In the genomic region with DNA sequence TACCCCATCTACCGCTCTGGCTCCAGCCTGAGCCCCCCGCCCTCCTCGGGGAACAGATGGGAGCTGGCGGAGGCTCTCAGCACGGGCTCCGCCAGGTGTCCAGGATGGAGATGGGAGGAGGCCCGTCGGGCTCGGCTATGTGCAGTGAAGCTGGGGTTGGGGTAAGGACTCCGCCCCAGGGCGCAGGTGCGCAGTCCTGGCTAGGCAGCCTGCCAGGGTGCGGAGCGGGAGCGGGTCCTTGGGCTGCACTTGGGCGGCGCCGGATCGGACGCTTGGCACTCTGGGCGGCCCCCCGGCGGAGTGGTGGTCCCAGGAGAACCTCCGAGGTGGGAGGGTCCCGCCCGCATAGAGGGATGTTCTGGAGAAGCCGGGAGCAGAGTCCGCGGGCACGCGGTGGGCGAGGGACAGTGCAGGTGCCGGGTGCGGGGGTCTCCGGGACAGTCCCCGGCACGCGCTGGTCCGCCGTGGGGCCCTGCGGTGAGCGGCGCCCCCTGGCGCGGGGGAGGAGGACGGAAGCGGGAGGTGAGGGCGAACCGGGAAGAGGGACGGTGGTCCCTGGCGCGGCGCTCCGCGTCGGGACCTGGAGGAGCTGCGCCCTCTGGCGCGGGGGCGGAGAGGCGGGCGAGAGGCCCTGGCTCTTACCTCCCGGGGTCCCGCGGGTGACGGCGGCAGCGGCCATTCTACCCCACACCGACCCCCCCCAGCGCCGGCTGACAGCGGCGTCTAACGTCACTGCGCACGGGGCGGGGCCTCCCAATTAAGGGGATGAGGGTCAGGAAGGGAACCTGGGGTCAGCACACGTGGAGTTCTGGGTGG, we compare ENCODE assay signal across 1 cellular context.
TF ChIP-seq lines count a peak whose summit lies in the region.

A gene with protein sequence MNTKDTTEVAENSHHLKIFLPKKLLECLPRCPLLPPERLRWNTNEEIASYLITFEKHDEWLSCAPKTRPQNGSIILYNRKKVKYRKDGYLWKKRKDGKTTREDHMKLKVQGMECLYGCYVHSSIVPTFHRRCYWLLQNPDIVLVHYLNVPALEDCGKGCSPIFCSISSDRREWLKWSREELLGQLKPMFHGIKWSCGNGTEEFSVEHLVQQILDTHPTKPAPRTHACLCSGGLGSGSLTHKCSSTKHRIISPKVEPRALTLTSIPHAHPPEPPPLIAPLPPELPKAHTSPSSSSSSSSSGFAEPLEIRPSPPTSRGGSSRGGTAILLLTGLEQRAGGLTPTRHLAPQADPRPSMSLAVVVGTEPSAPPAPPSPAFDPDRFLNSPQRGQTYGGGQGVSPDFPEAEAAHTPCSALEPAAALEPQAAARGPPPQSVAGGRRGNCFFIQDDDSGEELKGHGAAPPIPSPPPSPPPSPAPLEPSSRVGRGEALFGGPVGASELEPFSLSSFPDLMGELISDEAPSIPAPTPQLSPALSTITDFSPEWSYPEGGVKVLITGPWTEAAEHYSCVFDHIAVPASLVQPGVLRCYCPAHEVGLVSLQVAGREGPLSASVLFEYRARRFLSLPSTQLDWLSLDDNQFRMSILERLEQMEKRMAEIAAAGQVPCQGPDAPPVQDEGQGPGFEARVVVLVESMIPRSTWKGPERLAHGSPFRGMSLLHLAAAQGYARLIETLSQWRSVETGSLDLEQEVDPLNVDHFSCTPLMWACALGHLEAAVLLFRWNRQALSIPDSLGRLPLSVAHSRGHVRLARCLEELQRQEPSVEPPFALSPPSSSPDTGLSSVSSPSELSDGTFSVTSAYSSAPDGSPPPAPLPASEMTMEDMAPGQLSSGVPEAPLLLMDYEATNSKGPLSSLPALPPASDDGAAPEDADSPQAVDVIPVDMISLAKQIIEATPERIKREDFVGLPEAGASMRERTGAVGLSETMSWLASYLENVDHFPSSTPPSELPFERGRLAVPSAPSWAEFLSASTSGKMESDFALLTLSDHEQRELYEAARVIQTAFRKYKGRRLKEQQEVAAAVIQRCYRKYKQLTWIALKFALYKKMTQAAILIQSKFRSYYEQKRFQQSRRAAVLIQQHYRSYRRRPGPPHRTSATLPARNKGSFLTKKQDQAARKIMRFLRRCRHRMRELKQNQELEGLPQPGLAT (minus strand): TSS at position 725 of the 816 bp plus-strand sequence. CDS start 1,453 bp downstream, outside the sequence.

TF ChIP-seq in K562, 482 proteins besides CTCF, POLR2A, EP300 and RAD21 (continued from another document and continues in another):
- TF ChIP-seq, protein P1, sequence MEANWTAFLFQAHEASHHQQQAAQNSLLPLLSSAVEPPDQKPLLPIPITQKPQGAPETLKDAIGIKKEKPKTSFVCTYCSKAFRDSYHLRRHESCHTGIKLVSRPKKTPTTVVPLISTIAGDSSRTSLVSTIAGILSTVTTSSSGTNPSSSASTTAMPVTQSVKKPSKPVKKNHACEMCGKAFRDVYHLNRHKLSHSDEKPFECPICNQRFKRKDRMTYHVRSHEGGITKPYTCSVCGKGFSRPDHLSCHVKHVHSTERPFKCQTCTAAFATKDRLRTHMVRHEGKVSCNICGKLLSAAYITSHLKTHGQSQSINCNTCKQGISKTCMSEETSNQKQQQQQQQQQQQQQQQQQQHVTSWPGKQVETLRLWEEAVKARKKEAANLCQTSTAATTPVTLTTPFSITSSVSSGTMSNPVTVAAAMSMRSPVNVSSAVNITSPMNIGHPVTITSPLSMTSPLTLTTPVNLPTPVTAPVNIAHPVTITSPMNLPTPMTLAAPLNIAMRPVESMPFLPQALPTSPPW (CRISPR knock-in tag; IDR thresholded peaks at IDR 0.05): peak; percentile 98
- TF ChIP-seq GABPA (tag; conservative IDR thresholded peaks at IDR 0.05; ENCODE audit: low read depth) (peak; percentile 74), ESRRA (IDR thresholded peaks at IDR 0.05; ENCODE audit: borderline replicate concordance, low read depth) (peak; percentile 86; the same call in 1 of the 2 replicates), ETV6 (IDR thresholded peaks at IDR 0.05; ENCODE audit: borderline replicate concordance in 1 of 2, low read depth in 2 of 2, low read length in 1 of 2) (no peak), ETV6 (CRISPR knock-in tag; IDR thresholded peaks at IDR 0.05; ENCODE audit: borderline replicate concordance) (0 out of 2 replicates have a peak, but pooled peaks have one; percentile 69), NCOA6 (IDR thresholded peaks at IDR 0.05) (peak; percentile 54; the same call in 1 of the 2 replicates), ZSCAN29 (IDR thresholded peaks at IDR 0.05) (peak; percentile 30; the same call in 1 of the 2 replicates), ATF7 (IDR thresholded peaks at IDR 0.05) (peak; percentile 89), FUS (optimal IDR thresholded peaks at IDR 0.05; ENCODE audit: low read depth, low read length) (peak; percentile 27), ZNF57 (CRISPR knock-in tag; IDR thresholded peaks at IDR 0.05) (no peak), IRF2 (CRISPR knock-in tag; IDR thresholded peaks at IDR 0.05) (no peak), ZNF780A (CRISPR knock-in tag; IDR thresholded peaks at IDR 0.05) (no peak), SUPT5H (IDR thresholded peaks at IDR 0.05) (peak; percentile 74), ZNF764 (CRISPR knock-in tag; IDR thresholded peaks at IDR 0.05; ENCODE audit: low read depth) (no peak), JUN (IDR thresholded peaks at IDR 0.05; ENCODE audit: borderline replicate concordance, low read depth, low read length) (no peak), JUN (CRISPR knock-in tag; IDR thresholded peaks at IDR 0.05; ENCODE audit: borderline replicate concordance) (peak; percentile 69; the same call in 1 of the 2 replicates), MIER1 (IDR thresholded peaks at IDR 0.05; ENCODE audit: low read depth) (no peak), SP2 (IDR thresholded peaks at IDR 0.05; ENCODE audit: extremely low read depth, low read depth, low read length, poor library complexity, severe bottlenecking) (peak; percentile 57), RNF2 (IDR thresholded peaks at IDR 0.05) (peak; percentile 49; the same call in 1 of the 2 replicates), ZNF124 (CRISPR knock-in tag; IDR thresholded peaks at IDR 0.05) (no peak), SP1 (CRISPR knock-in tag; IDR thresholded peaks at IDR 0.05) (peak; percentile 65), TCF3 (CRISPR knock-in tag; IDR thresholded peaks at IDR 0.05) (0 out of 2 replicates have a peak, but pooled peaks have one; percentile 7), HNRNPL (IDR thresholded peaks at IDR 0.05; ENCODE audit: low read depth, low read length) (peak; percentile 86), NBN (IDR thresholded peaks at IDR 0.05; ENCODE audit: low read depth) (0 out of 2 replicates have a peak, but pooled peaks have one; percentile 56), NR2C2 (CRISPR knock-in tag; IDR thresholded peaks at IDR 0.05) (no peak), NR2C2 (tag; IDR thresholded peaks at IDR 0.05) (peak; percentile 83), CAMTA2 (CRISPR knock-in tag; conservative IDR thresholded peaks at IDR 0.05) (no peak), SIN3B (IDR thresholded peaks at IDR 0.05; ENCODE audit: low read depth) (peak; percentile 85), SMARCC2 (IDR thresholded peaks at IDR 0.05; ENCODE audit: low read depth) (no peak), TAF9B (IDR thresholded peaks at IDR 0.05; ENCODE audit: partially characterized antibody) (peak; percentile 25), RB1 (IDR thresholded peaks at IDR 0.05; ENCODE audit: low read depth) (peak; percentile 82; the same call in 1 of the 2 replicates), U2AF1 (optimal IDR thresholded peaks at IDR 0.05; ENCODE audit: low read depth, low read length) (peak; percentile 94), ZNF408 (CRISPR knock-in tag; IDR thresholded peaks at IDR 0.05; ENCODE audit: low read depth) (no peak), KLF13 (tag; IDR thresholded peaks at IDR 0.05; ENCODE audit: borderline replicate concordance, low read depth) (peak; percentile 54; the same call in 1 of the 2 replicates)
- TF ChIP-seq, protein P2, sequence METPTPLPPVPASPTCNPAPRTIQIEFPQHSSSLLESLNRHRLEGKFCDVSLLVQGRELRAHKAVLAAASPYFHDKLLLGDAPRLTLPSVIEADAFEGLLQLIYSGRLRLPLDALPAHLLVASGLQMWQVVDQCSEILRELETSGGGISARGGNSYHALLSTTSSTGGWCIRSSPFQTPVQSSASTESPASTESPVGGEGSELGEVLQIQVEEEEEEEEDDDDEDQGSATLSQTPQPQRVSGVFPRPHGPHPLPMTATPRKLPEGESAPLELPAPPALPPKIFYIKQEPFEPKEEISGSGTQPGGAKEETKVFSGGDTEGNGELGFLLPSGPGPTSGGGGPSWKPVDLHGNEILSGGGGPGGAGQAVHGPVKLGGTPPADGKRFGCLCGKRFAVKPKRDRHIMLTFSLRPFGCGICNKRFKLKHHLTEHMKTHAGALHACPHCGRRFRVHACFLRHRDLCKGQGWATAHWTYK (CRISPR knock-in tag; IDR thresholded peaks at IDR 0.05): peak; percentile 19; the same call in 1 of the 2 replicates
- TF ChIP-seq, protein P3, sequence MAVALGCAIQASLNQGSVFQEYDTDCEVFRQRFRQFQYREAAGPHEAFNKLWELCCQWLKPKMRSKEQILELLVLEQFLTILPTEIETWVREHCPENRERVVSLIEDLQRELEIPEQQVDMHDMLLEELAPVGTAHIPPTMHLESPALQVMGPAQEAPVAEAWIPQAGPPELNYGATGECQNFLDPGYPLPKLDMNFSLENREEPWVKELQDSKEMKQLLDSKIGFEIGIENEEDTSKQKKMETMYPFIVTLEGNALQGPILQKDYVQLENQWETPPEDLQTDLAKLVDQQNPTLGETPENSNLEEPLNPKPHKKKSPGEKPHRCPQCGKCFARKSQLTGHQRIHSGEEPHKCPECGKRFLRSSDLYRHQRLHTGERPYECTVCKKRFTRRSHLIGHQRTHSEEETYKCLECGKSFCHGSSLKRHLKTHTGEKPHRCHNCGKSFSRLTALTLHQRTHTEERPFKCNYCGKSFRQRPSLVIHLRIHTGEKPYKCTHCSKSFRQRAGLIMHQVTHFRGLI (CRISPR knock-in tag; IDR thresholded peaks at IDR 0.05): no peak
- TF ChIP-seq, protein P4, sequence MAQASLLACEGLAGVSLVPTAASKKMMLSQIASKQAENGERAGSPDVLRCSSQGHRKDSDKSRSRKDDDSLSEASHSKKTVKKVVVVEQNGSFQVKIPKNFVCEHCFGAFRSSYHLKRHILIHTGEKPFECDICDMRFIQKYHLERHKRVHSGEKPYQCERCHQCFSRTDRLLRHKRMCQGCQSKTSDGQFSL (CRISPR knock-in tag; IDR thresholded peaks at IDR 0.05): peak; percentile 94
- TF ChIP-seq, protein P4 (tag; IDR thresholded peaks at IDR 0.05): peak in 1 of 2 experiments; percentile 80; a peak in 2 of 4 replicates
- TF ChIP-seq, protein P5, sequence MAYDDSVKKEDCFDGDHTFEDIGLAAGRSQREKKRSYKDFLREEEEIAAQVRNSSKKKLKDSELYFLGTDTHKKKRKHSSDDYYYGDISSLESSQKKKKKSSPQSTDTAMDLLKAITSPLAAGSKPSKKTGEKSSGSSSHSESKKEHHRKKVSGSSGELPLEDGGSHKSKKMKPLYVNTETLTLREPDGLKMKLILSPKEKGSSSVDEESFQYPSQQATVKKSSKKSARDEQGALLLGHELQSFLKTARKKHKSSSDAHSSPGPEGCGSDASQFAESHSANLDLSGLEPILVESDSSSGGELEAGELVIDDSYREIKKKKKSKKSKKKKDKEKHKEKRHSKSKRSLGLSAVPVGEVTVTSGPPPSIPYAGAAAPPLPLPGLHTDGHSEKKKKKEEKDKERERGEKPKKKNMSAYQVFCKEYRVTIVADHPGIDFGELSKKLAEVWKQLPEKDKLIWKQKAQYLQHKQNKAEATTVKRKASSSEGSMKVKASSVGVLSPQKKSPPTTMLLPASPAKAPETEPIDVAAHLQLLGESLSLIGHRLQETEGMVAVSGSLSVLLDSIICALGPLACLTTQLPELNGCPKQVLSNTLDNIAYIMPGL (CRISPR knock-in tag; IDR thresholded peaks at IDR 0.05): peak; percentile 91
- TF ChIP-seq, protein P6, sequence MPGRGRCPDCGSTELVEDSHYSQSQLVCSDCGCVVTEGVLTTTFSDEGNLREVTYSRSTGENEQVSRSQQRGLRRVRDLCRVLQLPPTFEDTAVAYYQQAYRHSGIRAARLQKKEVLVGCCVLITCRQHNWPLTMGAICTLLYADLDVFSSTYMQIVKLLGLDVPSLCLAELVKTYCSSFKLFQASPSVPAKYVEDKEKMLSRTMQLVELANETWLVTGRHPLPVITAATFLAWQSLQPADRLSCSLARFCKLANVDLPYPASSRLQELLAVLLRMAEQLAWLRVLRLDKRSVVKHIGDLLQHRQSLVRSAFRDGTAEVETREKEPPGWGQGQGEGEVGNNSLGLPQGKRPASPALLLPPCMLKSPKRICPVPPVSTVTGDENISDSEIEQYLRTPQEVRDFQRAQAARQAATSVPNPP (IDR thresholded peaks at IDR 0.05; ENCODE audit: borderline replicate concordance, insufficient read depth, insufficient read length): no peak
- TF ChIP-seq, protein P7, sequence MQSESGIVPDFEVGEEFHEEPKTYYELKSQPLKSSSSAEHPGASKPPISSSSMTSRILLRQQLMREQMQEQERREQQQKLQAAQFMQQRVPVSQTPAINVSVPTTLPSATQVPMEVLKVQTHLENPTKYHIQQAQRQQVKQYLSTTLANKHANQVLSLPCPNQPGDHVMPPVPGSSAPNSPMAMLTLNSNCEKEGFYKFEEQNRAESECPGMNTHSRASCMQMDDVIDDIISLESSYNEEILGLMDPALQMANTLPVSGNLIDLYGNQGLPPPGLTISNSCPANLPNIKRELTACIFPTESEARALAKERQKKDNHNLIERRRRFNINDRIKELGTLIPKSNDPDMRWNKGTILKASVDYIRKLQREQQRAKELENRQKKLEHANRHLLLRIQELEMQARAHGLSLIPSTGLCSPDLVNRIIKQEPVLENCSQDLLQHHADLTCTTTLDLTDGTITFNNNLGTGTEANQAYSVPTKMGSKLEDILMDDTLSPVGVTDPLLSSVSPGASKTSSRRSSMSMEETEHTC (IDR thresholded peaks at IDR 0.05): no peak
- TF ChIP-seq, protein P8, sequence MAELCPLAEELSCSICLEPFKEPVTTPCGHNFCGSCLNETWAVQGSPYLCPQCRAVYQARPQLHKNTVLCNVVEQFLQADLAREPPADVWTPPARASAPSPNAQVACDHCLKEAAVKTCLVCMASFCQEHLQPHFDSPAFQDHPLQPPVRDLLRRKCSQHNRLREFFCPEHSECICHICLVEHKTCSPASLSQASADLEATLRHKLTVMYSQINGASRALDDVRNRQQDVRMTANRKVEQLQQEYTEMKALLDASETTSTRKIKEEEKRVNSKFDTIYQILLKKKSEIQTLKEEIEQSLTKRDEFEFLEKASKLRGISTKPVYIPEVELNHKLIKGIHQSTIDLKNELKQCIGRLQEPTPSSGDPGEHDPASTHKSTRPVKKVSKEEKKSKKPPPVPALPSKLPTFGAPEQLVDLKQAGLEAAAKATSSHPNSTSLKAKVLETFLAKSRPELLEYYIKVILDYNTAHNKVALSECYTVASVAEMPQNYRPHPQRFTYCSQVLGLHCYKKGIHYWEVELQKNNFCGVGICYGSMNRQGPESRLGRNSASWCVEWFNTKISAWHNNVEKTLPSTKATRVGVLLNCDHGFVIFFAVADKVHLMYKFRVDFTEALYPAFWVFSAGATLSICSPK (IDR thresholded peaks at IDR 0.05; ENCODE audit: borderline replicate concordance): no peak
